14 cellular contexts compared by ENCODE assay signal in the genomic region with DNA sequence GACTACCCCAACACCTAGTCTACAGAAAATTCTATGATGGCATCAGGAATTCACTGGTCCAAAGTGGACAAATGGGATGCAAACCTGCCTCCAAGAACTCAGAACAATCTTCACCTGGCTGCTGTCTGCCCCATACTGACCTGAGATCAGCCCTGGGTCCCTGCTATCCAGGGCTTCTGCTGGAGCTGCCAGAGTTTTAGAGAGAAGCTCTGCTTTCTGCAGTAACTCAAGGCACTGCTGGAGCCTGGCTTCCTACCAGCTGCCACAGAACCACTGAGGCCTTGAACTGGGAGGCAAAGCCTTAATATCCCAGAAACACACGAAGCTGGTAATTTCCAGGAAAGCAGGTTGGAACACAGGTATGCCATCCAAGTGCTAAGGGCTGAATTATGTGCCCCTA. TPM values are rescaled to one million over a fixed set of nuclear protein-coding genes. Genes with fewer than 3 reads are reported as not detected.
"Had no signal": no experiment of that assay in that cellular context is flagged by ENCODE, and none has a peak within 500 bp of the region (broad histone marks: within the 10 kb centered on the region; RNA-seq: fewer than 3 reads in every experiment).

No MANE protein-coding gene starts in this region.

- H3K9me3 Mint-ChIP-seq: activated B cell treated with CpG ODN at 0.5 μM for 24 hours; activated CD4-positive, alpha-beta T cell treated with anti-CD3 and anti-CD28 coated beads, Interleukin-2, amount 10 ng/mL, durations not matched to agents 24 days and 14 days; activated naive CD4-positive, alpha-beta T cell treated with anti-CD3 and anti-CD28 coated beads, Interleukin-2, amount 50 U/mL, for 72 hours; activated T-cell treated with anti-CD3 and anti-CD28 coated beads, Interleukin-2, amount 50 U/mL, for 24 hours; T-helper 1 cell treated with Interleukin-12 subunit alpha and Interleukin-12 subunit beta and Interleukin-4 antibody, amounts not matched to agents 30 μg/mL and 1 μg/mL, for 36 hours had no signal

- H3K27ac ChIP-seq: gastrocnemius medialis, tibial artery had no signal

- H3K4me3 ChIP-seq: colonic mucosa, gastrocnemius medialis, heart right ventricle, tibial artery had no signal

- H3K27me3 Mint-ChIP-seq: activated B cell treated with CpG ODN at 0.5 μM for 24 hours; activated CD4-positive, alpha-beta T cell treated with anti-CD3 and anti-CD28 coated beads, Interleukin-2, amount 10 ng/mL, durations not matched to agents 24 days and 14 days; activated T-cell treated with anti-CD3 and anti-CD28 coated beads, Interleukin-2, amount 50 U/mL, for 24 hours had no signal

- H3K9me3 ChIP-seq: colonic mucosa, gastrocnemius medialis, heart right ventricle, tibial artery had no signal

- ATAC-seq: activated naive CD4-positive, alpha-beta T cell treated with anti-CD3 and anti-CD28 coated beads, Interleukin-2, amount 50 U/mL, for 72 hours; gastrocnemius medialis had no signal

- H3K27ac Mint-ChIP-seq: activated B cell treated with CpG ODN at 0.5 μM for 24 hours; activated CD4-positive, alpha-beta T cell treated with anti-CD3 and anti-CD28 coated beads, Interleukin-2, amount 10 ng/mL, durations not matched to agents 24 days and 14 days; activated T-cell treated with anti-CD3 and anti-CD28 coated beads, Interleukin-2, amount 50 U/mL, for 24 hours; T-helper 1 cell treated with Interleukin-12 subunit alpha and Interleukin-12 subunit beta and Interleukin-4 antibody, amounts not matched to agents 30 μg/mL and 1 μg/mL, for 36 hours had no signal

- DNase-seq: activated B cell treated with CpG ODN at 0.5 μM for 24 hours; activated CD4-positive, alpha-beta T cell treated with anti-CD3 and anti-CD28 coated beads, Interleukin-2, amount 10 ng/mL, durations not matched to agents 24 days and 14 days; activated effector memory CD4-positive, alpha-beta T cell treated with anti-CD3 and anti-CD28 coated beads, Interleukin-2, amount 50 U/mL, for 16 hours; activated T-cell treated with anti-CD3 and anti-CD28 coated beads, Interleukin-2, amount 50 U/mL, for 24 hours; anterior cingulate cortex; colonic mucosa; effector CD4-positive, alpha-beta T cell; gastrocnemius medialis; heart right ventricle; mesendoderm; tibial artery had no signal

- H3K36me3 ChIP-seq: colonic mucosa, gastrocnemius medialis, tibial artery had no signal

- H3K27me3 ChIP-seq: colonic mucosa, gastrocnemius medialis, heart right ventricle, tibial artery had no signal

- H3K4me3 Mint-ChIP-seq: activated B cell treated with CpG ODN at 0.5 μM for 24 hours; activated CD4-positive, alpha-beta T cell treated with anti-CD3 and anti-CD28 coated beads, Interleukin-2, amount 10 ng/mL, durations not matched to agents 24 days and 14 days; activated T-cell treated with anti-CD3 and anti-CD28 coated beads, Interleukin-2, amount 50 U/mL, for 24 hours; T-helper 1 cell treated with Interleukin-12 subunit alpha and Interleukin-12 subunit beta and Interleukin-4 antibody, amounts not matched to agents 30 μg/mL and 1 μg/mL, for 36 hours had no signal

RNA-seq across cellular contexts. Expression of gene CHST6, which starts 38.3 kb away (rescaled TPM):
- total RNA-seq: activated CD4-positive, alpha-beta T cell treated with anti-CD3 and anti-CD28 coated beads, Interleukin-2, amount 10 ng/mL, durations not matched to agents 24 days and 14 days; activated naive CD4-positive, alpha-beta T cell treated with anti-CD3 and anti-CD28 coated beads, Interleukin-2, amount 50 U/mL, for 72 hours had no signal
- polyA plus RNA-seq: liver had no signal
